25 cellular contexts compared by ENCODE assay signal in the genomic region with DNA sequence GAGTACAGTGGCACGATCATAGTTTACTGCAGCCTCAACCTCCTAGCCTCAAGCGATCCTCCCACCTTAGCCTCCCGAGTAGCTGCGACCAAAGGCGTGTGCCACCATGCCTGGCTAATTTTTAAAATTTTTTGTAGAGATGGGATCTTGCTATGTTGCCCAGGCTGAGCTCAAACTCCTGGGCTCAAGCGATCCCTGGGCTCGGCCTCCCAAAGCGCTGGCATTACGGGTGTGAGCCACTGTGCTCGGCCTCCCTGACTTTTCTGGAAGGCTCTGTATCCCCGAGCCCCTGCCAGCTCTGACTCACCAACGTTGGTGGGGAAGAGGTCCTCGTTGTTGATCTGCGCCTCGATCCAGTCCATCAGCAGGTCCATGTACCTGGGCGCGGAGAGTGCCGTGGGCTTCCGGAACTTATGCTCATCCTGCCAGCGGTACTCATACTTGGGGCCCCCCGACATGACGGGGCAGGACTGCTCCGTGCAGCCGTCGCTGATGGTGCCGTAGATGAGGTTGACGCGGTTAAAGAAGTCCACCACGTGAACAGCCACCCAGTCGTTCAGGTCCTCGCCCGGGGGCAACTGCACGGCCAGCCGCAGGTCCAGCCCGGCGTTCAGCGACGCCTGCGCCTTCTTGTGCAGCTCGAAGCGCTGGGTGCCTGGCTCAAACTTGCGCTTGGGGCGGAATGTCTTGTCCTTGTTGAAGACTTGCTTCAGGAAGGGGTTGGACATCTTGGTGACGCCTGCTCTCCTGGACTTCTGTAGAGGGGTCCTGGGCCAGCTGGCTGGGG. TPM values are rescaled to one million over a fixed set of nuclear protein-coding genes. Genes with fewer than 3 reads are reported as not detected.
DNase-seq lines count a peak whose midpoint lies in the region; ATAC-seq, FAIRE-seq and TF ChIP-seq lines count a peak whose summit lies in the region.
"Had no signal": no experiment of that assay in that cellular context is flagged by ENCODE, and none has a peak within 500 bp of the region (broad histone marks: within the 10 kb centered on the region; RNA-seq: fewer than 3 reads in every experiment).

No MANE protein-coding gene starts in this region.

- H3K36me3 Mint-ChIP-seq in activated T-cell treated with anti-CD3 and anti-CD28 coated beads, Interleukin-2, amount 50 U/mL, for 24 hours (ENCODE audit: low read depth) = peaks cover 96% of the 10 kb centered on the region
- peaks cover 2% of the 10 kb centered on the region; the same call in 1 of the 2 replicates for H3K36me3 Mint-ChIP-seq in WTC11
- peaks cover 100% of the 10 kb centered on the region for H3K36me3 Mint-ChIP-seq in stimulated activated effector memory CD8-positive, alpha-beta T cell treated with anti-CD3 and anti-CD28 coated beads, Interleukin-12 subunit alpha, Interleukin-12 subunit beta, amount 100 ng/mL, for 72 hours

- POLR2A ChIA-PET in WTC11 (lab: Charles Lee) = no interaction called here

- no peak overlapping the region for H3K27ac ChIP-seq in kidney (ENCODE audit: low read depth in 2 of 2, low read length in 2 of 2)
- H3K27ac ChIP-seq: A549, colonic mucosa, esophagus squamous epithelium, left lung, sigmoid colon, upper lobe of left lung had no signal

- no peak overlapping the region for H3K4me3 Mint-ChIP-seq in activated T-cell treated with anti-CD3 and anti-CD28 coated beads, Interleukin-2, amount 50 U/mL, for 24 hours
- H3K4me3 Mint-ChIP-seq in WTC11 = no peak overlapping the region
- no peak overlapping the region for H3K4me3 Mint-ChIP-seq in stimulated activated effector memory CD8-positive, alpha-beta T cell treated with anti-CD3 and anti-CD28 coated beads, Interleukin-12 subunit alpha, Interleukin-12 subunit beta, amount 100 ng/mL, for 72 hours
- H3K4me3 Mint-ChIP-seq: nephron had no signal

- peaks cover 6 to 18% of the 10 kb centered on the region in 2 donors for H3K36me3 ChIP-seq in kidney (ENCODE audit: control insufficient read depth in 1 of 2, insufficient read depth in 2 of 2, low read length in 2 of 2)

- intact Hi-C loops in kidney (cut with DNase I) = no loop called here

- CTCF ChIA-PET in WTC11 (lab: Charles Lee) = interaction anchor here (1.1 kb wide), 1 partner anchor 121 kb away, joined by 3 read pairs; no protein-coding TSS in a partner anchor

- no peak for FAIRE-seq in kidney (lab: Jason Lieb, UNC)
- FAIRE-seq: A549, bronchial epithelial cell, D721Med, frontal cortex had no signal

- H3K27me3 Mint-ChIP-seq in activated T-cell treated with anti-CD3 and anti-CD28 coated beads, Interleukin-2, amount 50 U/mL, for 24 hours = no peaks in the 10 kb centered on the region
- H3K27me3 Mint-ChIP-seq in WTC11 (ENCODE audit: low read depth) = no peaks in the 10 kb centered on the region

- no peaks in the 10 kb centered on the region for H3K9me3 Mint-ChIP-seq in activated T-cell treated with anti-CD3 and anti-CD28 coated beads, Interleukin-2, amount 50 U/mL, for 24 hours
- no peaks in the 10 kb centered on the region for H3K9me3 Mint-ChIP-seq in WTC11
- no peaks in the 10 kb centered on the region for H3K9me3 Mint-ChIP-seq in stimulated activated effector memory CD8-positive, alpha-beta T cell treated with anti-CD3 and anti-CD28 coated beads, Interleukin-12 subunit alpha, Interleukin-12 subunit beta, amount 100 ng/mL, for 72 hours
- H3K9me3 Mint-ChIP-seq: nephron had no signal

- peak overlapping the region; percentile 98 for H3K27ac Mint-ChIP-seq in activated T-cell treated with anti-CD3 and anti-CD28 coated beads, Interleukin-2, amount 50 U/mL, for 24 hours
- H3K27ac Mint-ChIP-seq in WTC11 = no peak overlapping the region
- peak overlapping the region; percentile 78 for H3K27ac Mint-ChIP-seq in stimulated activated effector memory CD8-positive, alpha-beta T cell treated with anti-CD3 and anti-CD28 coated beads, Interleukin-12 subunit alpha, Interleukin-12 subunit beta, amount 100 ng/mL, for 72 hours
- H3K27ac Mint-ChIP-seq: nephron had no signal

- H3K4me1 ChIP-seq in kidney (ENCODE audit: control insufficient read depth in 1 of 2, insufficient read depth in 1 of 2, low read depth in 1 of 2, low read length in 2 of 2) = no peaks in the 10 kb centered on the region
- H3K4me1 ChIP-seq: A549, colonic mucosa, HAP-1 had no signal

- H3K4me1 Mint-ChIP-seq in activated T-cell treated with anti-CD3 and anti-CD28 coated beads, Interleukin-2, amount 50 U/mL, for 24 hours (ENCODE audit: low read depth) = peaks cover 46% of the 10 kb centered on the region
- H3K4me1 Mint-ChIP-seq in WTC11 = 0 out of 2 replicates have a peak, but pooled peaks cover 2% of the 10 kb centered on the region
- peaks cover 31% of the 10 kb centered on the region for H3K4me1 Mint-ChIP-seq in stimulated activated effector memory CD8-positive, alpha-beta T cell treated with anti-CD3 and anti-CD28 coated beads, Interleukin-12 subunit alpha, Interleukin-12 subunit beta, amount 100 ng/mL, for 72 hours
- H3K4me1 Mint-ChIP-seq: nephron had no signal

- no peak for TF ChIP-seq CTCF in WTC11 (IDR thresholded peaks at IDR 0.05)
- TF ChIP-seq CTCF in kidney (IDR thresholded peaks at IDR 0.05; ENCODE audit: borderline replicate concordance, extremely low read depth, insufficient read depth) = no peak

- no peak overlapping the region for H3K9ac ChIP-seq in kidney (ENCODE audit: low read length in 2 of 2)

- no peak for ATAC-seq in WTC11
- ATAC-seq in stimulated activated effector memory CD8-positive, alpha-beta T cell treated with anti-CD3 and anti-CD28 coated beads, Interleukin-12 subunit alpha, Interleukin-12 subunit beta, amount 100 ng/mL, for 72 hours = no peak
- no peak for ATAC-seq in HG03196 (IDR thresholded peaks at IDR 0.05; ENCODE audit: unreplicated experiment)
- ATAC-seq in HG03135 (IDR thresholded peaks at IDR 0.05; ENCODE audit: unreplicated experiment) = no peak
- ATAC-seq: A549, left lung had no signal

- H3K4me3 ChIP-seq in kidney (ENCODE audit: low read length in 2 of 2) = no peak overlapping the region
- H3K4me3 ChIP-seq: A549, colonic mucosa, esophagus squamous epithelium, HAP-1, left lung, sigmoid colon, upper lobe of left lung had no signal

- DNase-seq in activated T-cell treated with anti-CD3 and anti-CD28 coated beads, Interleukin-2, amount 50 U/mL, for 24 hours = no peak
- no peak for DNase-seq in activated T-cell treated with anti-CD3 and anti-CD28 coated beads, Interleukin-2, amount 50 U/mL, for 1 hour
- DNase-seq in WTC11 (ENCODE audit: low spot score) (no peak), kidney (peak; percentile 74), NCI-H2107 treated with DMSO at 0.1 percent for 48 hours (lab: John Stamatoyannopoulos, UW; ENCODE audit: unreplicated experiment) (no peak)
- DNase-seq in stimulated activated effector memory CD8-positive, alpha-beta T cell treated with anti-CD3 and anti-CD28 coated beads, Interleukin-12 subunit alpha, Interleukin-12 subunit beta, amount 100 ng/mL, for 72 hours (ENCODE audit: low spot score in 2 of 2) = no peak
- DNase-seq: amygdala; colonic mucosa; esophagus squamous epithelium; left lung; NCI-H1092; NCI-H187; NCI-H226; NCI-H748 treated with DMSO at 0.1 percent for 48 hours; sigmoid colon; stimulated activated CD4-positive, alpha-beta T cell treated with anti-CD3 and anti-CD28 coated beads, Interleukin-15, amount 100 ng/mL, for 24 hours had no signal

- H3K9me3 ChIP-seq in kidney (ENCODE audit: control insufficient read depth in 1 of 2, low read length in 2 of 2) = no peaks in the 10 kb centered on the region
- H3K9me3 ChIP-seq: A549, colonic mucosa, esophagus squamous epithelium, HAP-1, left lung, sigmoid colon, upper lobe of left lung had no signal

TF ChIP-seq in WTC11, 78 proteins besides CTCF, POLR2A, EP300 and RAD21:
- TF ChIP-seq ZNF121 (CRISPR knock-in tag; IDR thresholded peaks at IDR 0.05) (peak; percentile 14; the same call in 1 of the 2 replicates), OVOL2 (CRISPR knock-in tag; IDR thresholded peaks at IDR 0.05; ENCODE audit: borderline replicate concordance) (no peak)
TF ChIP-seq in WTC11: peak in this region for 1.

RNA-seq across cellular contexts. Expression of a gene that starts 18.1 kb away (rescaled TPM):
- total RNA-seq in WTC11 (2021) (8.1 to 9.8 TPM (median 9.6 TPM) in 3 replicates), kidney (59.7 TPM)
- polyA plus RNA-seq in kidney (ENCODE audit: insufficient read depth, low read depth, low replicate concordance) = 16.9 TPM

RNA-seq across cellular contexts. Expression of a gene that starts 18.7 kb away (rescaled TPM):
- 0.73 to 1.9 TPM (median 1.8 TPM) in 3 replicates for total RNA-seq in WTC11 (2021)
- 4.3 TPM for total RNA-seq in kidney
- polyA plus RNA-seq in kidney (ENCODE audit: insufficient read depth, low read depth, low replicate concordance) = 8.9 TPM

RNA-seq across cellular contexts. Expression of a gene that starts 27.0 kb away (rescaled TPM):
- total RNA-seq in WTC11 (2021) (150 to 165 TPM (median 163 TPM) in 3 replicates), kidney (190 TPM)
- polyA plus RNA-seq in kidney (ENCODE audit: insufficient read depth, low read depth, low replicate concordance) = 67.2 TPM
